Comparison of ENCODE assay signal across 9 cellular contexts in the genomic region with DNA sequence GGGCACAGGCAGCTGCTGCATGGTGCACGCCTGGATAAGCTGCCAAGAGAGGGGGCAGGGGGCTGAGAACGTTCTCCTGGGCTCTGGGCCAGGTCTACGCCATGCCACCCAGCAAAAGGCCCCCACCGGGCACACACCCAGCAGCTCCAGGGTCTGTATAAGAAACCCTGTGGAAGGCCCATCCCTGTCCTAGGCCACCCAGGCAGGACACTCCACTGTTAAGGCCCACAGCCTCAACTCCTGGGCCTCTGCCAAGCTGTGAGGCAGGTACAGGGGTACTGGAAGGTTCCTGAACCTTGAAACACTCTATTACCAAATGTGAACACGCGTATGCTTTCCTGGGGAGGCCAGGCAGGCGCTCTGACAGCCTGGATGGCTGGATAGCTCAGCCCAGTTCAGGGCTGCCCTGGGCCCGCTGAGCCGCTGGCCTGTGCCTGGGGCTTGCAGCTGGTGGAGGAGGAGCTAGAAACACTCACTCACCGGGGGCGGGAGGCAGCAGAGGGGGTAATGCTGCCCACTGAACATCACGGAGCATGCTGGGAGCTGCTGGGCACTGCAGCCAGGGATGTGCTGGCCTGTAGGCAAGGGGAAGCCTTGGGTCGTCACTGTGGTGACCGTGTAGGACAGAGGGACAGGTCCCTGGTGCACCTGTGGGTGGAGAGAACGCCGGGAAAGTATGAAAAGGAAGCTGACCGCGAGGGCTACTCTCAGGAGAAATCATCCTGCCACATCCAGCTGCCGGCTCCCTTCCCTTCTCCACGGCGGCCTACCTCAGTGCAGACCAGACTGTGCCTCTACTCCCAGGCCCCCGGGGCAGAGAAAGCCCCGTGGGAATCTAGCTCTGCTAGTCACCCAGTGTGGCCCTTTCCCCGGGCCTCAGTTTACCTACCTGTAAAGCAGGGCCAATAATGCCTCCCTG. TPM values are rescaled to one million over a fixed set of nuclear protein-coding genes. Genes with fewer than 3 reads are reported as not detected.
DNase-seq lines count a peak whose midpoint lies in the region; ATAC-seq, FAIRE-seq and TF ChIP-seq lines count a peak whose summit lies in the region.
"Had no signal": no experiment of that assay in that cellular context is flagged by ENCODE, and none has a peak within 500 bp of the region (broad histone marks: within the 10 kb centered on the region; RNA-seq: fewer than 3 reads in every experiment).

No MANE protein-coding gene starts in this region.

- no peak overlapping the region for H2BK20ac ChIP-seq in H1 (ENCODE audit: low read length)

- H3K79me1 ChIP-seq in H1 (ENCODE audit: low read depth, low read length), result peaks cover 14% of the 10 kb centered on the region

- CTCF ChIA-PET in OCI-LY7 (lab: Charles Lee; ENCODE audit: unreplicated experiment), result interaction anchor here (0.6 to 1.6 kb wide), 4 partner anchors 12 to 84 kb away, joined by 3 to 12 read pairs (median 4); no protein-coding TSS in a partner anchor
- CTCF ChIA-PET in H1 (lab: Charles Lee; ENCODE audit: partially characterized antibody), result interaction anchor here (1.0 to 2.6 kb wide), 5 partner anchors 30 to 65 kb away, joined by 3 to 8 read pairs (median 3); no protein-coding TSS in a partner anchor

- 0 out of 2 replicates have a peak, but pooled peaks cover 7% of the 10 kb centered on the region for H4K20me1 ChIP-seq in OCI-LY7 (ENCODE audit: insufficient read depth, low read length)
- peaks cover 37 to 48% of the 10 kb centered on the region in 2 experiments for H4K20me1 ChIP-seq in H1 (replicated peaks in 1 of 2; ENCODE audit: control insufficient read depth in 1 of 2, insufficient read depth in 2 of 2, low read length in 2 of 2)
- peaks cover 40% of the 10 kb centered on the region for H4K20me1 ChIP-seq in Karpas-422 (ENCODE audit: insufficient read depth, low read depth, low read length)

- no peaks in the 10 kb centered on the region for H3K27me3 ChIP-seq in H1 (replicated peaks in 1 of 4; ENCODE audit: control insufficient read depth in 3 of 4, extremely low read depth in 1 of 4, insufficient read depth in 3 of 4, low read length in 3 of 4)
- H3K27me3 ChIP-seq in rectal smooth muscle tissue (ENCODE audit: control insufficient read depth, insufficient read depth, low read length), result no peaks in the 10 kb centered on the region
- H3K27me3 ChIP-seq in Karpas-422 (ENCODE audit: low read length), result no peaks in the 10 kb centered on the region

- H3K27ac ChIP-seq in OCI-LY7 (ENCODE audit: low read depth, low read length, poor library complexity, severe bottlenecking) (peak overlapping the region; percentile 99), H1 (ENCODE audit: low read depth, low read length) (peak overlapping the region; percentile 17; the same call in 1 of the 2 replicates), rectal smooth muscle tissue (ENCODE audit: low read depth, low read length) (peak overlapping the region; percentile 24), Karpas-422 (ENCODE audit: low read length) (no peak overlapping the region)

- no peak overlapping the region for H2AK5ac ChIP-seq in H1 (ENCODE audit: low read depth, low read length)

- H3K79me2 ChIP-seq in OCI-LY7 (ENCODE audit: insufficient read depth, low read depth, low read length) (peaks cover 55% of the 10 kb centered on the region), H1 (ENCODE audit: control insufficient read depth in 1 of 2, insufficient read depth in 2 of 2, low read length in 2 of 2) (peaks cover 34 to 51% of the 10 kb centered on the region in 2 experiments), Karpas-422 (ENCODE audit: low read length) (peaks cover 37% of the 10 kb centered on the region)

- H4K91ac ChIP-seq in H1 (replicated peaks; ENCODE audit: insufficient read length, low read length), result no peak overlapping the region

- H3K14ac ChIP-seq in H1 (ENCODE audit: insufficient read length), result no peak overlapping the region

- H4K8ac ChIP-seq in H1 (ENCODE audit: extremely low read depth, insufficient read depth, low read length), result peak overlapping the region; percentile 36; the same call in 1 of the 2 replicates

- TF ChIP-seq CTCF in OCI-LY7 (conservative IDR thresholded peaks at IDR 0.05; ENCODE audit: low read length) (no peak), H1 (IDR thresholded peaks at IDR 0.05; ENCODE audit: control extremely low read depth in 1 of 3, insufficient read depth in 1 of 3, low read depth in 1 of 3, low read length in 3 of 3) (no peak)

- H3K9ac ChIP-seq in H1 (replicated peaks in 1 of 4; ENCODE audit: extremely low read depth in 1 of 4, low read depth in 3 of 4, low read length in 3 of 4) (no peak overlapping the region), rectal smooth muscle tissue (ENCODE audit: low read length) (no peak overlapping the region), Karpas-422 (ENCODE audit: low read length) (no peak overlapping the region)

- POLR2A ChIA-PET in OCI-LY7 (lab: Charles Lee) (interaction anchor here (0.6 to 2.4 kb wide), 2 partner anchors 9 to 16 kb away, joined by 3 to 10 read pairs; no protein-coding TSS in a partner anchor), H1 (lab: Charles Lee; ENCODE audit: partially characterized antibody) (interaction anchor here (2.1 to 26.0 kb wide), 3 partner anchors 6 to 47 kb away, joined by 6 to 458 read pairs (median 458); a partner anchor contains a TSS)

- H3K9me3 ChIP-seq in OCI-LY7 (ENCODE audit: low read length) (no peaks in the 10 kb centered on the region), H1 (ENCODE audit: insufficient read depth in 2 of 2, low read depth in 1 of 2, low read length in 1 of 2) (no peaks in the 10 kb centered on the region), Karpas-422 (ENCODE audit: low read length) (no peaks in the 10 kb centered on the region)

- no peak for TF ChIP-seq EP300 in H1 (IDR thresholded peaks at IDR 0.05; ENCODE audit: borderline replicate concordance in 1 of 2, low read depth in 2 of 2, low read length in 2 of 2)

- H4K5ac ChIP-seq in H1 (ENCODE audit: insufficient read length, low read depth, low read length), result no peak overlapping the region

- BruUV-seq in OCI-LY7 (replicated peaks; lab: Mats Ljungman, UMichigan), result no TSS peak

- no peak; a peak in 2 of 3 replicates for TF ChIP-seq POLR2A in H1 (IDR thresholded peaks at IDR 0.05; ENCODE audit: control extremely low read depth in 1 of 2, low read depth in 2 of 2, low read length in 2 of 2)

- WGBS in H1 (ENCODE audit: extremely low coverage in 1 of 2, insufficient coverage in 1 of 2, insufficient read length in 1 of 2, insufficient replicate concordance in 2 of 2, low coverage in 1 of 2, low lambda C conversion rate in 2 of 2, missing lambda C conversion rate in 1 of 2), 2 experiments, result 89% methylated on average over 23 of the region's 24 CpGs; no CpG with 5 or more reads in 1 of the 2 experiments

- no peak overlapping the region for H2BK12ac ChIP-seq in H1 (ENCODE audit: low read depth, low read length)

- DNase-seq in ELR (ENCODE audit: low read depth) (peak; percentile 47), OCI-LY7 (ENCODE audit: low spot score) (peak; percentile 50), H1 (ENCODE audit: low read depth in 1 of 2, low spot score in 2 of 2) (no peak), left lobe of liver (ENCODE audit: low spot score) (no peak), Karpas-422 (no peak), GDM1 (lab: John Stamatoyannopoulos, UW) (no peak)

- peaks cover 8% of the 10 kb centered on the region for H3K23me2 ChIP-seq in H1 (ENCODE audit: low read depth, low read length)

- H3K4me3 ChIP-seq in OCI-LY7 (ENCODE audit: low read depth, low read length, poor library complexity, severe bottlenecking) (peak overlapping the region; percentile 64), H1 (ENCODE audit: extremely low read depth in 1 of 4, insufficient read depth in 2 of 4, low read depth in 3 of 4, low read length in 4 of 4) (no peak overlapping the region), rectal smooth muscle tissue (ENCODE audit: low read length) (no peak overlapping the region), Karpas-422 (ENCODE audit: low read length) (no peak overlapping the region)

- no peak for TF ChIP-seq RAD21 in H1 (IDR thresholded peaks at IDR 0.05 in 1 of 2, conservative IDR thresholded peaks at IDR 0.05 in 1 of 2; ENCODE audit: low read depth in 2 of 2, low read length in 2 of 2)

- no peak overlapping the region for H3K56ac ChIP-seq in H1 (replicated peaks; ENCODE audit: insufficient read length, low read depth, low read length)

- ATAC-seq in GM18517 (IDR thresholded peaks at IDR 0.05; ENCODE audit: unreplicated experiment) (no peak), left lobe of liver (no peak)

- H3K4me2 ChIP-seq in OCI-LY7 (ENCODE audit: low read length) (peak overlapping the region; percentile 95), H1 (ENCODE audit: insufficient read depth in 1 of 2, low read depth in 2 of 2, low read length in 2 of 2) (no peak overlapping the region), Karpas-422 (ENCODE audit: low read depth, low read length, poor library complexity, severe bottlenecking) (no peak overlapping the region)

- no peak overlapping the region for H3K23ac ChIP-seq in H1 (ENCODE audit: insufficient read length)

- no peak overlapping the region for H3K4ac ChIP-seq in H1 (replicated peaks; ENCODE audit: insufficient read length, low read depth, low read length)

- H3K4me1 ChIP-seq in OCI-LY7 (ENCODE audit: insufficient read depth, low read length, poor library complexity, severe bottlenecking), result peaks cover 89% of the 10 kb centered on the region
- H3K4me1 ChIP-seq in H1 (replicated peaks in 1 of 4; ENCODE audit: control insufficient read depth in 3 of 4, insufficient read depth in 4 of 4, low read length in 3 of 4), result peaks cover 4 to 20% (median 18%) of the 10 kb centered on the region in 4 experiments
- peaks cover 33% of the 10 kb centered on the region for H3K4me1 ChIP-seq in rectal smooth muscle tissue (ENCODE audit: control insufficient read depth, insufficient read depth, low read length)
- H3K4me1 ChIP-seq in Karpas-422 (ENCODE audit: low read length), result peaks cover 31% of the 10 kb centered on the region

- H2AFZ ChIP-seq in OCI-LY7 (ENCODE audit: low read length) (no peak overlapping the region), H1 (ENCODE audit: low read length) (no peak overlapping the region), Karpas-422 (ENCODE audit: low read length) (no peak overlapping the region)

- no peak overlapping the region for H2BK120ac ChIP-seq in H1 (replicated peaks; ENCODE audit: low read depth, low read length)

- H3K36me3 ChIP-seq in OCI-LY7 (ENCODE audit: insufficient read depth, low read length) (peaks cover 86% of the 10 kb centered on the region), H1 (ENCODE audit: control insufficient read depth in 2 of 4, insufficient read depth in 4 of 4, low read length in 3 of 4) (peaks cover 34 to 66% (median 46%) of the 10 kb centered on the region in 4 experiments), rectal smooth muscle tissue (ENCODE audit: control insufficient read depth, insufficient read depth, low read length) (peaks cover 22% of the 10 kb centered on the region), Karpas-422 (ENCODE audit: insufficient read depth, low read length) (peaks cover 43% of the 10 kb centered on the region)

- no peak overlapping the region for H2BK15ac ChIP-seq in H1 (ENCODE audit: low read length)

- H3K9me2 ChIP-seq in OCI-LY7 (ENCODE audit: insufficient read depth, low read length), result no peaks in the 10 kb centered on the region
- H3K9me2 ChIP-seq in Karpas-422 (replicated peaks; ENCODE audit: insufficient read depth, low read length), result no peaks in the 10 kb centered on the region

- no peak overlapping the region for H3K18ac ChIP-seq in H1 (ENCODE audit: extremely low read depth, low read length)

- no peak overlapping the region for H2BK5ac ChIP-seq in H1 (ENCODE audit: low read depth, low read length)

- intact Hi-C loops in OCI-LY7 (cut with micrococcal nuclease; ENCODE audit: unreplicated experiment), result loop anchor here (10.0 kb wide), 1 partner anchor 474 kb away; a partner anchor contains a TSS

- no peak for FAIRE-seq in H1 (lab: Jason Lieb, UNC)

RNA-seq across cellular contexts. Expression of a gene that starts 6.0 kb away (rescaled TPM):
- 47.4 and 61.2 TPM in 2 replicates for total RNA-seq in OCI-LY7 (2014; rRNA removed; shearing (Covaris generic))
- total RNA-seq in OCI-LY7 (2022), result 164 and 207 TPM in 2 replicates
- total RNA-seq in H1 (2021; fragmentation: NEBNext Ultra II Directional; extraction: Animal tissue kit (Norgen Biotek cat#: 25700)), result 164 and 178 TPM in 2 replicates
- polyA plus RNA-seq in H1 (2011; rRNA removed), result 54.7 and 109 TPM in 2 replicates
- 42.9 TPM for polyA plus RNA-seq in H1 (2011; cell fraction: cytosol; rRNA removed)
- polyA plus RNA-seq in H1 (2011; cell fraction: nucleus; rRNA removed), result 283 TPM
- polyA plus RNA-seq in H1 (2012, experiment 1 of 2), result 101 to 137 TPM (median 120 TPM) in 4 replicates
- polyA plus RNA-seq in H1 (2012, experiment 2 of 2), result 87.2 TPM
- polyA plus RNA-seq in H1 (2013, experiment 1 of 2), result 97.6 TPM
- polyA plus RNA-seq in H1 (2013, experiment 2 of 2), result 91.7 TPM
- 15.9 and 24.4 TPM in 2 replicates for polyA minus RNA-seq in H1 (2011; rRNA and poly(A)+ RNA removed)
- 100 TPM for polyA minus RNA-seq in H1 (2011; cell fraction: cytosol; rRNA and poly(A)+ RNA removed)
- polyA minus RNA-seq in H1 (2011; cell fraction: nucleus; rRNA and poly(A)+ RNA removed), result 120 TPM
- total RNA-seq in left lobe of liver, result 15.3 TPM
- 33.1 and 55.8 TPM in 2 replicates for total RNA-seq in Karpas-422 (2014; rRNA removed; shearing (Covaris generic); ENCODE audit: low replicate concordance)

RNA-seq across cellular contexts. Expression of a gene that starts 17.9 kb away (rescaled TPM):
- 0.25 and 0.33 TPM in 2 replicates for total RNA-seq in OCI-LY7 (2014; rRNA removed; shearing (Covaris generic))
- total RNA-seq in OCI-LY7 (2022), result 2.8 and 3.8 TPM in 2 replicates
- total RNA-seq in H1 (2021; fragmentation: NEBNext Ultra II Directional; extraction: Animal tissue kit (Norgen Biotek cat#: 25700)), result 0.43 and 0.69 TPM in 2 replicates
- 0.02 and 0.06 TPM in 2 replicates for polyA plus RNA-seq in H1 (2011; rRNA removed)
- polyA plus RNA-seq in H1 (2011; cell fraction: cytosol; rRNA removed), result 0.04 TPM
- polyA plus RNA-seq in H1 (2011; cell fraction: nucleus; rRNA removed), result 0.26 TPM
- 0.08 to 0.52 TPM (median 0.25 TPM) in 3 of 4 replicates, not detected in the other for polyA plus RNA-seq in H1 (2012, experiment 1 of 2)
- not detected for polyA plus RNA-seq in H1 (2012, experiment 2 of 2)
- 0.04 TPM for polyA plus RNA-seq in H1 (2013, experiment 1 of 2)
- polyA plus RNA-seq in H1 (2013, experiment 2 of 2), result 0.02 TPM
- 0.06 and 0.17 TPM in 2 replicates for polyA minus RNA-seq in H1 (2011; rRNA and poly(A)+ RNA removed)
- polyA minus RNA-seq in H1 (2011; cell fraction: cytosol; rRNA and poly(A)+ RNA removed), result not detected
- 0.50 TPM for polyA minus RNA-seq in H1 (2011; cell fraction: nucleus; rRNA and poly(A)+ RNA removed)
- total RNA-seq in left lobe of liver, result 87.3 TPM
- total RNA-seq in Karpas-422 (2014; rRNA removed; shearing (Covaris generic); ENCODE audit: low replicate concordance), result 0.04 and 0.07 TPM in 2 replicates
- total RNA-seq: SK-MEL-5 had no signal

Comparison
In these comparisons a context has a peak if more than half of its experiments do, and no peak if none do; other contexts are left out.
1. DNase-seq: peak in ELR (single experiment) and OCI-LY7 (single experiment); none in H1 (0 of 2), left lobe of liver (single experiment), Karpas-422 (single experiment) and GDM1 (single experiment).
2. RNA of a gene that starts 17.9 kb away (total RNA-seq): 87.3 TPM in left lobe of liver (single experiment); 0.25 to 3.8 TPM in OCI-LY7, 0.43 to 0.69 TPM in H1 and 0.04 to 0.07 TPM in Karpas-422; every median in the first group is over 10 times any median in the second.